Comparison of ENCODE assay signal across 8 cellular contexts in genomic region chr12:122895290-122895689, GRCh38. TPM values are rescaled to one million over a fixed set of nuclear protein-coding genes. Genes with fewer than 3 reads are reported as not detected.
DNase-seq lines count a peak whose midpoint lies in the region; ATAC-seq and TF ChIP-seq lines count a peak whose summit lies in the region.

No MANE protein-coding gene starts in this region.

- ATAC-seq in mucosa of descending colon = no peak

- no peaks in the 10 kb centered on the region for H3K36me3 ChIP-seq in A673 (ENCODE audit: insufficient read depth, low read length, poor library complexity, severe bottlenecking)
- no peaks in the 10 kb centered on the region for H3K36me3 ChIP-seq in mucosa of descending colon (ENCODE audit: low read depth)

- H3K4me1 ChIP-seq in A673 (ENCODE audit: insufficient read depth, low read length, poor library complexity, severe bottlenecking) = peaks cover 38% of the 10 kb centered on the region
- peaks cover 38% of the 10 kb centered on the region for H3K4me1 ChIP-seq in mucosa of descending colon (ENCODE audit: low read depth)

- H3K27me3 ChIP-seq in A673 (replicated peaks; ENCODE audit: insufficient read depth, low read depth, low read length, poor library complexity) = no peaks in the 10 kb centered on the region

- in situ Hi-C loops in GM13976 (cut with MboI; ENCODE audit: low sequenced_read_pairs, unreplicated experiment) = no loop called here

- POLR2A ChIA-PET in A673 (lab: Charles Lee; ENCODE audit: low non-redundant PET) = no interaction called here

- H3K4me3 ChIP-seq in A673 (ENCODE audit: low read depth, low read length, poor library complexity, severe bottlenecking) (peak overlapping the region; percentile 72), LNCaP clone FGC (ENCODE audit: low read depth, low read length) (peak overlapping the region; percentile 74), coronary artery (peak overlapping the region; percentile 81), mucosa of descending colon (peak overlapping the region; percentile 74)

- CTCF ChIA-PET in A673 (lab: Charles Lee) = no interaction called here

- H3K9me3 ChIP-seq in A673 (ENCODE audit: low read depth, low read length, poor library complexity, severe bottlenecking) = no peaks in the 10 kb centered on the region
- no peaks in the 10 kb centered on the region for H3K9me3 ChIP-seq in mucosa of descending colon

- BruUV-seq in A673 (replicated peaks; lab: Mats Ljungman, UMichigan) = no TSS peak

- TF ChIP-seq CTCF in A673 (conservative IDR thresholded peaks at IDR 0.05; ENCODE audit: low read depth, low read length) (no peak), LNCaP clone FGC (IDR thresholded peaks at IDR 0.05; ENCODE audit: control insufficient read depth, extremely low read depth, insufficient read depth) (no peak), coronary artery (IDR thresholded peaks at IDR 0.05) (no peak), mucosa of descending colon (IDR thresholded peaks at IDR 0.05) (no peak), GM13976 (IDR thresholded peaks at IDR 0.05; ENCODE audit: borderline replicate concordance, control extremely low read depth, extremely low read depth, insufficient read depth, missing control alignments) (no peak)

- H3K27ac ChIP-seq in A673 (ENCODE audit: low read depth, low read length, poor library complexity, severe bottlenecking) (peak overlapping the region; percentile 93), coronary artery (peak overlapping the region; percentile 80 to 82)

- intact Hi-C loops in A673 (cut with micrococcal nuclease; ENCODE audit: unreplicated experiment) = no loop called here
- intact Hi-C loops in mucosa of descending colon (cut with DNase I, micrococcal nuclease) = no loop called here

- DNase-seq in A673 (ENCODE audit: low spot score) (no peak), LNCaP clone FGC (ENCODE audit: low read depth) (no peak), coronary artery (ENCODE audit: low spot score) (no peak), mucosa of descending colon (no peak), globus pallidus (ENCODE audit: low spot score) (no peak), GM13976 (ENCODE audit: low spot score) (no peak)
- DNase-seq in activated CD8-positive, alpha-beta memory T cell treated with anti-CD3 and anti-CD28 coated beads, Interleukin-2, amount 50 U/mL, for 4 hours = no peak
- no peak for DNase-seq in activated CD4-positive, alpha-beta T cell treated with anti-CD3 and anti-CD28 coated beads for 1 hour

RNA-seq across cellular contexts. Expression of gene VPS37B, which starts 0.6 kb away (rescaled TPM):
- total RNA-seq in A673 (2021) (30.2 and 34.4 TPM in 2 replicates), mucosa of descending colon (100 to 1,000 TPM in 1 of 3 donors, 10 to 100 TPM in 2; 50.7 to 108 (median 81.8) TPM)
